Comparison of ENCODE assay signal across 12 cellular contexts in genomic region chr16:49698931-49699715, GRCh38.
DNase-seq lines count a peak whose midpoint lies in the region; ATAC-seq and TF ChIP-seq lines count a peak whose summit lies in the region.
"Had no signal": no experiment of that assay in that cellular context is flagged by ENCODE, and none has a peak within 500 bp of the region (broad histone marks: within the 10 kb centered on the region; RNA-seq: fewer than 3 reads in every experiment).

No MANE protein-coding gene starts in this region.

- TF ChIP-seq POLR2A in suprapubic skin (IDR thresholded peaks at IDR 0.05), result no peak

- TF ChIP-seq CTCF in astrocyte of the spinal cord (IDR thresholded peaks at IDR 0.05; ENCODE audit: low read depth, low read length) (no peak), suprapubic skin (IDR thresholded peaks at IDR 0.05) (no peak)

- no peak for TF ChIP-seq EP300 in suprapubic skin (IDR thresholded peaks at IDR 0.05)

- no peak for ATAC-seq in GM19351 (IDR thresholded peaks at IDR 0.05; ENCODE audit: unreplicated experiment)
- ATAC-seq: Panc1 had no signal

- H3K27me3 ChIP-seq in MG63, result no peaks in the 10 kb centered on the region
- no peaks in the 10 kb centered on the region for H3K27me3 ChIP-seq in iPS-18a (ENCODE audit: control insufficient read depth, insufficient read depth, low read length)
- H3K27me3 ChIP-seq in suprapubic skin, result no peaks in the 10 kb centered on the region

- H3K27ac ChIP-seq in iPS-18a (ENCODE audit: low read length) (peak overlapping the region; percentile 82), suprapubic skin (peak overlapping the region; percentile 65)
- H3K27ac ChIP-seq: KMS-11 had no signal

- DNase-seq in MG63 (peak; percentile 23), astrocyte of the spinal cord (ENCODE audit: low read depth, low spot score) (peak; percentile 55), suprapubic skin (ENCODE audit: low spot score in 2 of 2) (peak in 1 of 2 donors; percentile 75), activated T-cell treated with anti-CD3 and anti-CD28 coated beads for 4 hours (no peak), glomerular visceral epithelial cell (ENCODE audit: extremely low spot score) (no peak), HPDE6-E6E7 (ENCODE audit: extremely low spot score) (no peak)
- DNase-seq: activated CD4-positive, alpha-beta T cell treated with anti-CD3 and anti-CD28 coated beads, Interleukin-2, amount 10 ng/mL, durations not matched to agents 7 days and 5 days; amygdala had no signal

- peak overlapping the region; percentile 51 for H3K9ac ChIP-seq in iPS-18a (ENCODE audit: low read length)
- H3K9ac ChIP-seq: KMS-11 had no signal

- no peaks in the 10 kb centered on the region for H3K36me3 ChIP-seq in MG63
- no peaks in the 10 kb centered on the region for H3K36me3 ChIP-seq in iPS-18a (ENCODE audit: control insufficient read depth, low read depth, low read length)
- H3K36me3 ChIP-seq in suprapubic skin, result no peaks in the 10 kb centered on the region

- H3K4me3 ChIP-seq in MG63, result no peak overlapping the region
- H3K4me3 ChIP-seq in astrocyte of the spinal cord (ENCODE audit: low read depth, low read length), result no peak overlapping the region
- H3K4me3 ChIP-seq in iPS-18a (ENCODE audit: low read length), result no peak overlapping the region
- H3K4me3 ChIP-seq in suprapubic skin, result no peak overlapping the region

- H3K9me3 ChIP-seq in MG63 (no peaks in the 10 kb centered on the region), iPS-18a (ENCODE audit: control insufficient read depth, low read depth, low read length) (no peaks in the 10 kb centered on the region), suprapubic skin (no peaks in the 10 kb centered on the region)

- H3K4me1 ChIP-seq in iPS-18a (ENCODE audit: control insufficient read depth, low read depth, low read length) (peaks cover 85% of the 10 kb centered on the region), suprapubic skin (peaks cover 54% of the 10 kb centered on the region)

- in situ Hi-C loops in astrocyte of the spinal cord (cut with HindIII; ENCODE audit: low sequenced_read_pairs), result no loop called here

- WGBS in suprapubic skin, result 33% methylated on average over 18 of the region's 18 CpGs

Comparison
In these comparisons a context has a peak if more than half of its experiments do, and no peak if none do; other contexts are left out.
1. DNase-seq: peak in MG63 (single experiment) and astrocyte of the spinal cord (single experiment); none in activated T-cell treated with anti-CD3 and anti-CD28 coated beads for 4 hours (single experiment), glomerular visceral epithelial cell (single experiment) and HPDE6-E6E7 (single experiment).